Comparison of ENCODE assay signal across 22 cellular contexts in genomic region chr7:79410345-79410744, GRCh38.
"Had no signal": no experiment of that assay in that cellular context is flagged by ENCODE, and none has a peak within 500 bp of the region (broad histone marks: within the 10 kb centered on the region; RNA-seq: fewer than 3 reads in every experiment).

No MANE protein-coding gene starts in this region.

- DNase-seq: activated CD4-positive, alpha-beta T cell treated with anti-CD3 and anti-CD28 coated beads, Interleukin-2, amount 10 ng/mL, durations not matched to agents 7 days and 5 days; activated CD4-positive, CD25-positive, alpha-beta regulatory T cell treated with anti-CD3 and anti-CD28 coated beads, Interleukin-2, amount 50 U/mL, for 72 hours; activated CD8-positive, alpha-beta memory T cell treated with anti-CD3 and anti-CD28 coated beads, Interleukin-2, amount 10 ng/mL, durations not matched to agents 7 days and 5 days; activated CD8-positive, alpha-beta T cell treated with anti-CD3 and anti-CD28 coated beads for 36 hours; activated effector memory CD4-positive, alpha-beta T cell treated with anti-CD3 and anti-CD28 coated beads, Interleukin-2, amount 50 U/mL, for 16 hours; activated naive CD4-positive, alpha-beta T cell treated with anti-CD3 and anti-CD28 coated beads, Interleukin-2, amount 10 ng/mL, durations not matched to agents 7 days and 5 days; activated T-cell treated with anti-CD3 and anti-CD28 coated beads for 4 hours; amygdala; effector memory CD4-positive, alpha-beta T cell; gastrocnemius medialis; hippocampal formation; kidney glomerular epithelial cell; left ventricle myocardium inferior; natural killer cell; pancreas; psoas muscle; right cardiac atrium; stimulated activated CD4-positive, alpha-beta T cell treated with anti-CD3 and anti-CD28 coated beads, Interleukin-1b, Interleukin-23, amount 100 ng/mL, for 48 hours; stimulated activated naive CD8-positive, alpha-beta T cell treated with anti-CD3 and anti-CD28 coated beads, Interleukin-15, amount 100 ng/mL, for 72 hours; tibial artery; WERI-Rb-1 had no signal

- ATAC-seq: activated CD8-positive, alpha-beta memory T cell treated with anti-CD3 and anti-CD28 coated beads, Interleukin-2, amount 10 ng/mL, durations not matched to agents 7 days and 5 days; activated CD8-positive, alpha-beta T cell treated with anti-CD3 and anti-CD28 coated beads for 36 hours; gastrocnemius medialis; natural killer cell; pancreas; psoas muscle; right cardiac atrium; stimulated activated effector memory CD8-positive, alpha-beta T cell treated with anti-CD3 and anti-CD28 coated beads, Interleukin-12 subunit alpha, Interleukin-12 subunit beta, amount 100 ng/mL, for 72 hours; stimulated activated naive CD8-positive, alpha-beta T cell treated with anti-CD3 and anti-CD28 coated beads, Interleukin-15, amount 100 ng/mL, for 72 hours had no signal
